In genomic region chr18:26008096-26008495, GRCh38 we compare ENCODE assay signal across 1 cellular context.
TF ChIP-seq lines count a peak whose summit lies in the region.

No MANE protein-coding gene starts in this region.

TF ChIP-seq in GM12878, 131 proteins besides CTCF, POLR2A, EP300 and RAD21 (continued from another document):
- TF ChIP-seq ZBTB33 (IDR thresholded peaks at IDR 0.05): no peak
- TF ChIP-seq ELK1 (IDR thresholded peaks at IDR 0.05; ENCODE audit: low read depth, low read length): no peak
TF ChIP-seq in GM12878: peak in this region for 0.
